In genomic region chr6:21099338-21100314, GRCh38 we compare ENCODE assay signal across 18 cellular contexts.
DNase-seq lines count a peak whose midpoint lies in the region; ATAC-seq and TF ChIP-seq lines count a peak whose summit lies in the region.
"Had no signal": no experiment of that assay in that cellular context is flagged by ENCODE, and none has a peak within 500 bp of the region (broad histone marks: within the 10 kb centered on the region; RNA-seq: fewer than 3 reads in every experiment).

No MANE protein-coding gene starts in this region.

- H3K23ac ChIP-seq in mesendoderm (ENCODE audit: low read length), result no peak overlapping the region

- H3K4ac ChIP-seq in mesendoderm (ENCODE audit: low read depth, low read length), result peak overlapping the region; percentile 12

- no peaks in the 10 kb centered on the region for H3K27me3 ChIP-seq in SU-DHL-6 (ENCODE audit: low read length)
- H3K27me3 ChIP-seq in mesendoderm (ENCODE audit: insufficient read depth, low read length, poor library complexity), result no peaks in the 10 kb centered on the region
- H3K27me3 ChIP-seq: cardiac muscle cell, esophagus squamous epithelium, pancreas had no signal

- DNase-seq in GM12864 (ENCODE audit: low read depth), result peak; percentile 16
- peak; percentile 49 for DNase-seq in mesendoderm
- DNase-seq in glomerular visceral epithelial cell (ENCODE audit: extremely low spot score), result no peak
- no peak for DNase-seq in caudate nucleus (lab: John Stamatoyannopoulos, UW)
- DNase-seq: activated CD4-positive, alpha-beta T cell treated with anti-CD3 and anti-CD28 coated beads, Interleukin-2, amount 10 ng/mL, durations not matched to agents 7 days and 5 days; activated gamma-delta T cell; amniotic stem cell; esophagus squamous epithelium; Karpas-422; NCI-H1417 treated with DMSO at 0.1 percent for 48 hours; NCI-H774; pancreas had no signal

- ATAC-seq in HG03103 (IDR thresholded peaks at IDR 0.05; ENCODE audit: low read depth, unreplicated experiment) (peak; percentile 76), GM19328 (IDR thresholded peaks at IDR 0.05; ENCODE audit: unreplicated experiment) (no peak), HG03175 (IDR thresholded peaks at IDR 0.05; ENCODE audit: unreplicated experiment) (no peak)
- ATAC-seq: pancreas had no signal

- H4K5ac ChIP-seq in mesendoderm (ENCODE audit: low read length), result no peak overlapping the region

- H3K56ac ChIP-seq in mesendoderm (ENCODE audit: low read length), result peak overlapping the region; percentile 65

- H2AK5ac ChIP-seq in mesendoderm (ENCODE audit: low read length), result peak overlapping the region; percentile 23

- no peaks in the 10 kb centered on the region for H3K9me2 ChIP-seq in SU-DHL-6 (replicated peaks; ENCODE audit: insufficient read depth, low read length)

- H3K36me3 ChIP-seq in SU-DHL-6 (ENCODE audit: low read length) (no peaks in the 10 kb centered on the region), mesendoderm (ENCODE audit: control insufficient read depth, insufficient read depth, low read length) (no peaks in the 10 kb centered on the region)
- H3K36me3 ChIP-seq: cardiac muscle cell, esophagus squamous epithelium, pancreas had no signal

- H3K4me1 ChIP-seq in mesendoderm (ENCODE audit: control insufficient read depth, low read depth, low read length), result peaks cover 28% of the 10 kb centered on the region

- peak overlapping the region; percentile 28 for H4K8ac ChIP-seq in mesendoderm (ENCODE audit: low read depth, low read length)

- H3K4me3 ChIP-seq in GM12864 (ENCODE audit: low read depth, low read length) (no peak overlapping the region), SU-DHL-6 (ENCODE audit: insufficient read depth, low read length, poor library complexity, severe bottlenecking) (no peak overlapping the region), mesendoderm (ENCODE audit: low read length) (no peak overlapping the region)
- H3K4me3 ChIP-seq: cardiac muscle cell, esophagus squamous epithelium, pancreas had no signal

- H3K9ac ChIP-seq in SU-DHL-6 (ENCODE audit: low read length) (no peak overlapping the region), mesendoderm (ENCODE audit: low read length) (peak overlapping the region; percentile 16)

- H3K18ac ChIP-seq in mesendoderm (ENCODE audit: low read length), result peak overlapping the region; percentile 84

- H3K79me2 ChIP-seq in SU-DHL-6 (ENCODE audit: insufficient read depth, low read length) (no peaks in the 10 kb centered on the region), mesendoderm (ENCODE audit: control insufficient read depth, insufficient read depth, low read length) (no peaks in the 10 kb centered on the region)

- H3K4me2 ChIP-seq in SU-DHL-6 (ENCODE audit: low read depth, low read length, poor library complexity, severe bottlenecking) (peak overlapping the region; percentile 6), mesendoderm (ENCODE audit: low read length) (no peak overlapping the region)

- H2BK15ac ChIP-seq in mesendoderm (replicated peaks; ENCODE audit: low read depth), result peak overlapping the region; percentile 87

- no CpG with 5 or more reads among the region's 7 CpGs for WGBS in mesendoderm (ENCODE audit: extremely low coverage, insufficient coverage, low lambda C conversion rate)

- H4K20me1 ChIP-seq in SU-DHL-6 (ENCODE audit: low read depth, low read length), result no peaks in the 10 kb centered on the region

- TF ChIP-seq CTCF in GM12864 (IDR thresholded peaks at IDR 0.05; ENCODE audit: low read depth, low read length, missing control alignments) (no peak), SU-DHL-6 (IDR thresholded peaks at IDR 0.05; ENCODE audit: insufficient read depth, low read length, poor library complexity, severe bottlenecking) (no peak)

- H3K79me1 ChIP-seq in mesendoderm (ENCODE audit: low read length), result no peaks in the 10 kb centered on the region

- H3K27ac ChIP-seq in SU-DHL-6 (ENCODE audit: low read depth, low read length) (no peak overlapping the region), mesendoderm (ENCODE audit: low read depth, low read length) (peak overlapping the region; percentile 45), caudate nucleus (ENCODE audit: low read depth, low read length) (no peak overlapping the region)
- H3K27ac ChIP-seq: cardiac muscle cell, esophagus squamous epithelium, pancreas, RWPE1 had no signal

- no peaks in the 10 kb centered on the region for H3F3A ChIP-seq in SU-DHL-6 (ENCODE audit: insufficient read depth)

- no peak overlapping the region for H2AFZ ChIP-seq in SU-DHL-6 (ENCODE audit: low read depth, low read length, severe bottlenecking)

- H2BK5ac ChIP-seq in mesendoderm (ENCODE audit: low read length), result peak overlapping the region; percentile 94

- H2BK120ac ChIP-seq in mesendoderm (ENCODE audit: low read depth, low read length), result peak overlapping the region; percentile 38

- H3K9me3 ChIP-seq in SU-DHL-6 (ENCODE audit: insufficient read depth, low read length), result no peaks in the 10 kb centered on the region
- H3K9me3 ChIP-seq: esophagus squamous epithelium, pancreas had no signal

Comparison
In these comparisons a context has a peak if more than half of its experiments do, and no peak if none do; other contexts are left out.
1. DNase-seq: peak in GM12864 (single experiment) and mesendoderm (single experiment); none in glomerular visceral epithelial cell (single experiment) and caudate nucleus (0 of 61).